ENCODE assay signal across 1 cellular context in the genomic region with DNA sequence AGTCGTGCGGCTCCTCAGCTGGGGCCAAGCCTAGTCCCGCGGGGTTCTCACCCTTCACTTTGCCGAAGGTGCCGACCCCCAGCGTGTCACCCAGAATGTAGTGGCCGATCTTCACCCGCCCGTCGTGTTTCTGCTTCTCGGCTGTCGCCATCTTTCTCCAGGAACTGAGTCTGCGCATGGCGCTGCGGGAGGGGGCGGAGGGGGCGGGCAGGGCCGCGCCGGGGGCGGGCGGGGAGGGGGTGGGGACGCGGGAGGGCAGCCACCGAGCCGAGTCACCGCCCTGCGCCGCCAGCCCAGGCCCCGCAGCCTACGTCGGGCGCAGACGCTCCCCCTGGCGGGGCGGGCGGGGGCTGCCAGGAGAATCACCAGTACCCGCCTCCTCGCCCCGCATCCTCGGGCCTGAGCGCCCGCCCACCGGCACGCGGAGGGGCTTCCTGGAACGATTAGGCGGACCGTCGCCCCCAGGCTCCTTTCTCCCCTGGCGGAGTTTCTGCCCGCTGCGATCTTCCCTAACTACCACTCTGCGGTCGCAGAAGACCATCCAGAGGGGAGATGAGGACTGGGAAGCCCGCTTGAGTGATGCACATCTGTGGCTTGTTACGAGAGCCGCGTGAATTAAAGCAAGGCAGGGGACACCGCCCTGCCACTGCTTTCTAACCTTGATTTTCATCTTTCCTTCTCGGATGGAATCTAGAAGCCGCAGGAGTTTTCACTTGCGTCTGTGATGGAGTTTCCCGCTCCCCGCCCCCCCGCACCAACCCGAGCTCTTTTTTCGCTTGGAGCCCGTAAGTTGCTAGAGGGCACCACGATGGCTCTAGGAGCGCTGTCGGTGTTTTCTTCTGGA.
TF ChIP-seq lines count a peak whose summit lies in the region.

Gene PRKAA1, minus strand, starts transcription at position 363 of the 844 bp plus-strand sequence. Its CDS starts 185 bp downstream, at position 178.

TF ChIP-seq in HEK293, 187 proteins besides CTCF, POLR2A, EP300 and RAD21 (continued from another document and continues in another):
- TF ChIP-seq SETDB1 (IDR thresholded peaks at IDR 0.05; ENCODE audit: insufficient read length, low read length) (no peak), GLIS1 (tag by site-specific recombination; IDR thresholded peaks at IDR 0.05) (peak; percentile 22; the same call in 1 of the 2 replicates), BCL11A (tag by site-specific recombination; IDR thresholded peaks at IDR 0.05; ENCODE audit: low read depth) (no peak), ZBTB49 (tag by site-specific recombination; IDR thresholded peaks at IDR 0.05; ENCODE audit: low read depth) (no peak), ZNF837 (tag by site-specific recombination; IDR thresholded peaks at IDR 0.05) (no peak), HOXD13 (CRISPR knock-in tag; IDR thresholded peaks at IDR 0.05; ENCODE audit: borderline replicate concordance) (no peak), ZNF302 (tag by site-specific recombination; IDR thresholded peaks at IDR 0.05; ENCODE audit: low read depth) (no peak), ZBTB8A (tag by site-specific recombination; IDR thresholded peaks at IDR 0.05) (peak; percentile 97), OVOL3 (tag by site-specific recombination; IDR thresholded peaks at IDR 0.05) (0 out of 2 replicates have a peak, but pooled peaks have one; percentile 13), ZNF426 (tag by site-specific recombination; IDR thresholded peaks at IDR 0.05) (no peak), SALL2 (tag by site-specific recombination; IDR thresholded peaks at IDR 0.05; ENCODE audit: borderline replicate concordance) (no peak), ZXDB (tag by site-specific recombination; IDR thresholded peaks at IDR 0.05) (peak; percentile 88), ZNF830 (tag by site-specific recombination; IDR thresholded peaks at IDR 0.05; ENCODE audit: low read depth) (no peak), EGR2 (tag by site-specific recombination; IDR thresholded peaks at IDR 0.05; ENCODE audit: low read depth) (peak; percentile 81), GLI4 (tag by site-specific recombination; IDR thresholded peaks at IDR 0.05) (no peak), ZNF610 (tag by site-specific recombination; IDR thresholded peaks at IDR 0.05; ENCODE audit: borderline replicate concordance) (peak; percentile 57; the same call in 1 of the 2 replicates), ZNF629 (tag by site-specific recombination; IDR thresholded peaks at IDR 0.05) (peak; percentile 66; the same call in 1 of the 2 replicates), BCL11B (tag by site-specific recombination; IDR thresholded peaks at IDR 0.05; ENCODE audit: low read depth) (no peak), ZNF510 (tag by site-specific recombination; IDR thresholded peaks at IDR 0.05; ENCODE audit: insufficient replicate concordance) (no peak), SP3 (tag by site-specific recombination; IDR thresholded peaks at IDR 0.05) (peak; percentile 79), ZNF639 (tag by site-specific recombination; IDR thresholded peaks at IDR 0.05) (0 out of 2 replicates have a peak, but pooled peaks have one; percentile 16), ZNF175 (tag by site-specific recombination; IDR thresholded peaks at IDR 0.05) (no peak), ZBTB26 (tag by site-specific recombination; optimal IDR thresholded peaks at IDR 0.05) (peak; percentile 81), ZNF266 (tag by site-specific recombination; IDR thresholded peaks at IDR 0.05; ENCODE audit: low read depth) (no peak), ZNF18 (tag by site-specific recombination; IDR thresholded peaks at IDR 0.05) (no peak), ZNF549 (tag by site-specific recombination; IDR thresholded peaks at IDR 0.05) (no peak), PRDM6 (tag by site-specific recombination; IDR thresholded peaks at IDR 0.05) (no peak), ZNF677 (tag by site-specific recombination; IDR thresholded peaks at IDR 0.05) (no peak), ZNF37A (tag by site-specific recombination; IDR thresholded peaks at IDR 0.05) (no peak), ZNF792 (tag by site-specific recombination; IDR thresholded peaks at IDR 0.05) (no peak), ZNF670 (tag by site-specific recombination; IDR thresholded peaks at IDR 0.05; ENCODE audit: low read depth) (no peak), ZNF394 (tag by site-specific recombination; IDR thresholded peaks at IDR 0.05; ENCODE audit: borderline replicate concordance) (0 out of 2 replicates have a peak, but pooled peaks have one; percentile 4), MZF1 (tag by site-specific recombination; IDR thresholded peaks at IDR 0.05; ENCODE audit: borderline replicate concordance) (no peak), ZNF292 (tag by site-specific recombination; IDR thresholded peaks at IDR 0.05; ENCODE audit: borderline replicate concordance, low read depth) (no peak), ZBTB44 (tag by site-specific recombination; IDR thresholded peaks at IDR 0.05) (no peak; the same call in 1 of the 2 replicates), ZNF660 (tag by site-specific recombination; IDR thresholded peaks at IDR 0.05) (peak; percentile 57; the same call in 1 of the 2 replicates), ZNF132 (tag by site-specific recombination; IDR thresholded peaks at IDR 0.05; ENCODE audit: borderline replicate concordance) (no peak)
- TF ChIP-seq, protein P1, sequence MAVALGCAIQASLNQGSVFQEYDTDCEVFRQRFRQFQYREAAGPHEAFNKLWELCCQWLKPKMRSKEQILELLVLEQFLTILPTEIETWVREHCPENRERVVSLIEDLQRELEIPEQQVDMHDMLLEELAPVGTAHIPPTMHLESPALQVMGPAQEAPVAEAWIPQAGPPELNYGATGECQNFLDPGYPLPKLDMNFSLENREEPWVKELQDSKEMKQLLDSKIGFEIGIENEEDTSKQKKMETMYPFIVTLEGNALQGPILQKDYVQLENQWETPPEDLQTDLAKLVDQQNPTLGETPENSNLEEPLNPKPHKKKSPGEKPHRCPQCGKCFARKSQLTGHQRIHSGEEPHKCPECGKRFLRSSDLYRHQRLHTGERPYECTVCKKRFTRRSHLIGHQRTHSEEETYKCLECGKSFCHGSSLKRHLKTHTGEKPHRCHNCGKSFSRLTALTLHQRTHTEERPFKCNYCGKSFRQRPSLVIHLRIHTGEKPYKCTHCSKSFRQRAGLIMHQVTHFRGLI (tag by site-specific recombination; IDR thresholded peaks at IDR 0.05): peak; percentile 12; the same call in 1 of the 2 replicates
- TF ChIP-seq, protein P2, sequence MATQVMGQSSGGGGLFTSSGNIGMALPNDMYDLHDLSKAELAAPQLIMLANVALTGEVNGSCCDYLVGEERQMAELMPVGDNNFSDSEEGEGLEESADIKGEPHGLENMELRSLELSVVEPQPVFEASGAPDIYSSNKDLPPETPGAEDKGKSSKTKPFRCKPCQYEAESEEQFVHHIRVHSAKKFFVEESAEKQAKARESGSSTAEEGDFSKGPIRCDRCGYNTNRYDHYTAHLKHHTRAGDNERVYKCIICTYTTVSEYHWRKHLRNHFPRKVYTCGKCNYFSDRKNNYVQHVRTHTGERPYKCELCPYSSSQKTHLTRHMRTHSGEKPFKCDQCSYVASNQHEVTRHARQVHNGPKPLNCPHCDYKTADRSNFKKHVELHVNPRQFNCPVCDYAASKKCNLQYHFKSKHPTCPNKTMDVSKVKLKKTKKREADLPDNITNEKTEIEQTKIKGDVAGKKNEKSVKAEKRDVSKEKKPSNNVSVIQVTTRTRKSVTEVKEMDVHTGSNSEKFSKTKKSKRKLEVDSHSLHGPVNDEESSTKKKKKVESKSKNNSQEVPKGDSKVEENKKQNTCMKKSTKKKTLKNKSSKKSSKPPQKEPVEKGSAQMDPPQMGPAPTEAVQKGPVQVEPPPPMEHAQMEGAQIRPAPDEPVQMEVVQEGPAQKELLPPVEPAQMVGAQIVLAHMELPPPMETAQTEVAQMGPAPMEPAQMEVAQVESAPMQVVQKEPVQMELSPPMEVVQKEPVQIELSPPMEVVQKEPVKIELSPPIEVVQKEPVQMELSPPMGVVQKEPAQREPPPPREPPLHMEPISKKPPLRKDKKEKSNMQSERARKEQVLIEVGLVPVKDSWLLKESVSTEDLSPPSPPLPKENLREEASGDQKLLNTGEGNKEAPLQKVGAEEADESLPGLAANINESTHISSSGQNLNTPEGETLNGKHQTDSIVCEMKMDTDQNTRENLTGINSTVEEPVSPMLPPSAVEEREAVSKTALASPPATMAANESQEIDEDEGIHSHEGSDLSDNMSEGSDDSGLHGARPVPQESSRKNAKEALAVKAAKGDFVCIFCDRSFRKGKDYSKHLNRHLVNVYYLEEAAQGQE (tag by site-specific recombination; IDR thresholded peaks at IDR 0.05): no peak
- TF ChIP-seq, protein P3, sequence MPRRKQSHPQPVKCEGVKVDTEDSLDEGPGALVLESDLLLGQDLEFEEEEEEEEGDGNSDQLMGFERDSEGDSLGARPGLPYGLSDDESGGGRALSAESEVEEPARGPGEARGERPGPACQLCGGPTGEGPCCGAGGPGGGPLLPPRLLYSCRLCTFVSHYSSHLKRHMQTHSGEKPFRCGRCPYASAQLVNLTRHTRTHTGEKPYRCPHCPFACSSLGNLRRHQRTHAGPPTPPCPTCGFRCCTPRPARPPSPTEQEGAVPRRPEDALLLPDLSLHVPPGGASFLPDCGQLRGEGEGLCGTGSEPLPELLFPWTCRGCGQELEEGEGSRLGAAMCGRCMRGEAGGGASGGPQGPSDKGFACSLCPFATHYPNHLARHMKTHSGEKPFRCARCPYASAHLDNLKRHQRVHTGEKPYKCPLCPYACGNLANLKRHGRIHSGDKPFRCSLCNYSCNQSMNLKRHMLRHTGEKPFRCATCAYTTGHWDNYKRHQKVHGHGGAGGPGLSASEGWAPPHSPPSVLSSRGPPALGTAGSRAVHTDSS (tag by site-specific recombination; IDR thresholded peaks at IDR 0.05): peak; percentile 70
